ENCODE assay signal across 22 cellular contexts in the genomic region with DNA sequence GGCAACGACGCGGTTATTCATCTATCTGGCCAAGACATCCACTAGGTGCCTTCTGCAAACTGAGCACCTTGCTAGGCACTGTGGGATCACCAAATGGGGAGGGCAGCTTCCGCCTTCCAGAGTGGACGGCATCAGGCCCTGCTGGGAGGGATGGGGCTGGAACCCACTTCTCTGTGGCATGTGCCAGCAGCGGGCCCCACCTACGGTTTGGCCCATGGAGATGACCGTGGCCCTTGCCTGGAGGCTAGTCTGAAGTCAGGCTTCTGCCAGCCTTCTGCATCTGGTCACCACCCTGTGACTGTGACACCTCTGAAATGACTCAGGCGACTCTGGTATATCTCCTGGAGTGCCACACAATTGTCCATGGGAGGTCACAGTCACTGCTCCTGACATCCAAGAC. TPM values are rescaled to one million over a fixed set of nuclear protein-coding genes. Genes with fewer than 3 reads are reported as not detected.
"Had no signal": no experiment of that assay in that cellular context is flagged by ENCODE, and none has a peak within 500 bp of the region (broad histone marks: within the 10 kb centered on the region; RNA-seq: fewer than 3 reads in every experiment).

No MANE protein-coding gene starts in this region.

- H3K4me1 ChIP-seq: pancreas, psoas muscle, right atrium auricular region, upper lobe of left lung had no signal

- H3K27ac ChIP-seq: neutrophil, pancreas, psoas muscle, right atrium auricular region, upper lobe of left lung had no signal

- H3K36me3 ChIP-seq: pancreas had no signal

- H3K4me1 Mint-ChIP-seq: activated naive CD4-positive, alpha-beta T cell treated with anti-CD3 and anti-CD28 coated beads, Interleukin-2, amount 50 U/mL, for 24 hours; memory B cell; WTC11 had no signal

- H3K4me3 ChIP-seq: heart right ventricle, pancreas, psoas muscle, right atrium auricular region, upper lobe of left lung had no signal

- H3K9me3 Mint-ChIP-seq: activated naive CD4-positive, alpha-beta T cell treated with anti-CD3 and anti-CD28 coated beads, Interleukin-2, amount 50 U/mL, for 24 hours; dendritic cell treated with granulocyte-macrophage colony-stimulating factor and Interleukin-4, amounts not matched to agents 40 ng/mL and 50 ng/mL, for 4 days; memory B cell; natural killer cell treated with Interleukin-12 subunit alpha and Interleukin-12 subunit beta and Interleukin-15 and Interleukin-18, amount 100 ng/mL, for 72 hours; WTC11 had no signal

- H3K4me3 Mint-ChIP-seq: activated naive CD4-positive, alpha-beta T cell treated with anti-CD3 and anti-CD28 coated beads, Interleukin-2, amount 50 U/mL, for 24 hours; brain; dendritic cell treated with granulocyte-macrophage colony-stimulating factor and Interleukin-4, amounts not matched to agents 40 ng/mL and 50 ng/mL, for 4 days; memory B cell; natural killer cell treated with Interleukin-12 subunit alpha and Interleukin-12 subunit beta and Interleukin-15 and Interleukin-18, amount 100 ng/mL, for 72 hours; WTC11 had no signal

- H3K27me3 ChIP-seq: heart right ventricle, pancreas, right atrium auricular region had no signal

- FAIRE-seq: endometrium, pancreas had no signal

- H3K27me3 Mint-ChIP-seq: activated naive CD4-positive, alpha-beta T cell treated with anti-CD3 and anti-CD28 coated beads, Interleukin-2, amount 50 U/mL, for 24 hours; brain; memory B cell; natural killer cell treated with Interleukin-12 subunit alpha and Interleukin-12 subunit beta and Interleukin-15 and Interleukin-18, amount 100 ng/mL, for 72 hours had no signal

- H3K27ac Mint-ChIP-seq: activated naive CD4-positive, alpha-beta T cell treated with anti-CD3 and anti-CD28 coated beads, Interleukin-2, amount 50 U/mL, for 24 hours; dendritic cell treated with granulocyte-macrophage colony-stimulating factor and Interleukin-4, amounts not matched to agents 40 ng/mL and 50 ng/mL, for 4 days; memory B cell; natural killer cell treated with Interleukin-12 subunit alpha and Interleukin-12 subunit beta and Interleukin-15 and Interleukin-18, amount 100 ng/mL, for 72 hours; WTC11 had no signal

- H3K9me3 ChIP-seq: neutrophil, pancreas, psoas muscle had no signal

- H3K36me3 Mint-ChIP-seq: memory B cell; natural killer cell treated with Interleukin-12 subunit alpha and Interleukin-12 subunit beta and Interleukin-15 and Interleukin-18, amount 100 ng/mL, for 72 hours had no signal

- DNase-seq: activated gamma-delta T cell treated with Interleukin-2 at 50 U/mL for 16 hours; activated T-cell treated with anti-CD3 and anti-CD28 coated beads, Interleukin-2, amount 50 U/mL, for 1 hour; anterior cingulate cortex; effector CD4-positive, alpha-beta T cell; heart right ventricle; islet precursor cell; left colon; psoas muscle; stimulated activated CD4-positive, alpha-beta T cell treated with anti-CD3 and anti-CD28 coated beads, Interleukin-4, amount 100 ng/mL, for 24 hours; stimulated activated naive CD8-positive, alpha-beta T cell treated with anti-CD3 and anti-CD28 coated beads, Interleukin-15, Interleukin-2, amounts not matched to agents 100 U/mL and 50 U/mL, for 24 hours; T1000 had no signal

- ATAC-seq: heart right ventricle; left colon; natural killer cell treated with Interleukin-12 subunit alpha and Interleukin-12 subunit beta and Interleukin-15 and Interleukin-18, amount 100 ng/mL, for 72 hours; pancreas; psoas muscle; stimulated activated naive CD8-positive, alpha-beta T cell treated with anti-CD3 and anti-CD28 coated beads, Interleukin-15, Interleukin-2, amounts not matched to agents 100 U/mL and 50 U/mL, for 24 hours; WTC11 had no signal

RNA-seq across cellular contexts. Expression of a gene that starts 20.8 kb away (rescaled TPM):
- total RNA-seq: natural killer cell treated with Interleukin-12 subunit alpha and Interleukin-12 subunit beta and Interleukin-15 and Interleukin-18, amount 100 ng/mL, for 72 hours; WTC11 had no signal
